9 cellular contexts compared by ENCODE assay signal in the genomic region with DNA sequence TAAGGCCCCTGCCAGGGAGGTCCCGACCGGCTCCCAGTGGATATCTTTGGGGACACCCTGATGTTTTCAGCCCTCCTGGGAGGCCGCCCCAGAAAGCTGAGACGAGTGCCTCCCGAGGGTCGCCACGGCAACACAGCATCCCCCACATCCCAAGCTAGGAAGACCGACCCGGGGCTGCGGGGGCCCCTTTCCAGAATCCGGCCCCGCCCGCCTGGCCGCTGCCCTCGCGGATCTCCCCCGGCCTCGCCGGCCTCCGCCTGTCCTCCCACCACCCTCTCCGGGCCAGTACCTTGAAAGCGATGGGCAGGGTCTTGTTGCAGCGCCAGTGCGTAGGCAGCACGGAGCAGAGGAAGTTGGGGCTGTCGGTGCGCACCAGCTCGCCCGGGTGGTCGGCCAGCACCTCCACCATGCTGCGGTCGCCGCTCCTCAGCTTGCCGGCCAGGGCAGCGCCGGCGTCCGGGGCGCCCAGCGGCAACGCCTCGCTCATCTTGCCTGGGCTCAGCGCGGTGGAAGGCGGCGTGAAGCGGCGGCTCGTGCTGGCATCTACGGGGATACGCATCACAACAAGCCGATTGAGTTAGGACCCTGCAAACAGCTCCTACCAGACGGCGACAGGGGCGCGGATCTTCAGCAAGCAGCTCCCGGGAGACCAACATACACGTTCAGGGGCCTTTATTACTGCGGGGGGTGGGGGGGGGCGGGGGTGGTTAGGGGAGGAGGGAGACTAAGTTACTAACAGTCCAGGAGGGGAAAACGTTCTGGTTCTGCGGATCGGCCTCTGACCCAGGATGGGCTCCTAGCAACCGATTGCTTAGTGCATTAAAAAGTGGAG.
DNase-seq lines count a peak whose midpoint lies in the region; ATAC-seq, FAIRE-seq and TF ChIP-seq lines count a peak whose summit lies in the region.
"Had no signal": no experiment of that assay in that cellular context is flagged by ENCODE, and none has a peak within 500 bp of the region (broad histone marks: within the 10 kb centered on the region; RNA-seq: fewer than 3 reads in every experiment).

No MANE protein-coding gene starts in this region.

- H3K36me3 ChIP-seq in SJCRH30 (peaks cover 22% of the 10 kb centered on the region), mesenchymal stem cell (ENCODE audit: control insufficient read depth in 1 of 2, insufficient read depth in 2 of 2, low read depth in 1 of 2, low read length in 2 of 2) (peaks cover 0 to 43% of the 10 kb centered on the region in 2 experiments), thymus (ENCODE audit: control insufficient read depth, insufficient read depth) (peaks cover 4% of the 10 kb centered on the region)

- peak overlapping the region in 1 of 2 experiments; percentile 100 for H3K14ac ChIP-seq in mesenchymal stem cell (ENCODE audit: low read length in 2 of 2)

- H3K27me3 ChIP-seq in SJCRH30 (no peaks in the 10 kb centered on the region), dorsolateral prefrontal cortex (peaks cover 10 to 86% (median 67%) of the 10 kb centered on the region in 45 donors), mesenchymal stem cell (ENCODE audit: control insufficient read depth in 1 of 2, insufficient read depth in 1 of 2, low read length in 2 of 2) (no peaks in the 10 kb centered on the region), thymus (ENCODE audit: control insufficient read depth, insufficient read depth) (no peaks in the 10 kb centered on the region)

- H3K4me3 ChIP-seq in SJCRH30 (peak overlapping the region; percentile 84), dorsolateral prefrontal cortex (peak overlapping the region in 58 of 59 donors; percentile 5 to 78 (median 58)), mesenchymal stem cell (ENCODE audit: insufficient read depth in 1 of 2, low read depth in 1 of 2, low read length in 2 of 2) (peak overlapping the region; percentile 87 to 95), thymus (ENCODE audit: low read length) (peak overlapping the region; percentile 81)

- intact Hi-C loops in dorsolateral prefrontal cortex (cut with DNase I): no loop called here

- H3K4me1 ChIP-seq in SJCRH30: peaks cover 9% of the 10 kb centered on the region
- peaks cover 11% of the 10 kb centered on the region for H3K4me1 ChIP-seq in mesenchymal stem cell (ENCODE audit: control insufficient read depth, insufficient read depth, low read depth, low read length)
- H3K4me1 ChIP-seq in thymus (ENCODE audit: control insufficient read depth, insufficient read depth, low read length): peaks cover 22% of the 10 kb centered on the region

- ATAC-seq in HG03139 (IDR thresholded peaks at IDR 0.05; ENCODE audit: unreplicated experiment) (no peak), HG03095 (IDR thresholded peaks at IDR 0.05; ENCODE audit: unreplicated experiment) (no peak)

- H2BK120ac ChIP-seq in mesenchymal stem cell (ENCODE audit: low read depth, low read length): peak overlapping the region; percentile 97

- under 1% methylated on average over 60 of the region's 64 CpGs for WGBS in mesenchymal stem cell
- WGBS in thymus: 5% methylated on average over 64 of the region's 64 CpGs

- H3K9me3 ChIP-seq in SJCRH30 (replicated peaks) (no peaks in the 10 kb centered on the region), mesenchymal stem cell (ENCODE audit: control insufficient read depth, low read length) (no peaks in the 10 kb centered on the region), thymus (ENCODE audit: control insufficient read depth) (no peaks in the 10 kb centered on the region)

- peak overlapping the region; percentile 72 to 93 for H2BK12ac ChIP-seq in mesenchymal stem cell (ENCODE audit: low read length in 2 of 2)

- peak overlapping the region; percentile 100 for H3K9ac ChIP-seq in mesenchymal stem cell (ENCODE audit: low read length)

- no peak overlapping the region for H2AK5ac ChIP-seq in mesenchymal stem cell (ENCODE audit: low read length, severe bottlenecking)

- FAIRE-seq in H54 (lab: Jason Lieb, UNC): no peak
- FAIRE-seq: TTC549 had no signal

- no peak overlapping the region for H2BK15ac ChIP-seq in mesenchymal stem cell (ENCODE audit: low read depth, poor library complexity, severe bottlenecking)

- H4K8ac ChIP-seq in mesenchymal stem cell (ENCODE audit: low read length): peak overlapping the region; percentile 95

- peaks cover 2% of the 10 kb centered on the region for H3K79me1 ChIP-seq in mesenchymal stem cell (replicated peaks; ENCODE audit: low read length, poor library complexity, severe bottlenecking)

- peak overlapping the region; percentile 80 for H3K4me2 ChIP-seq in mesenchymal stem cell (ENCODE audit: low read length, poor library complexity, severe bottlenecking)

- peak; percentile 42; the same call in 1 of the 2 replicates for TF ChIP-seq POLR2A in H54 (IDR thresholded peaks at IDR 0.05; ENCODE audit: low read depth, low read length)

- TF ChIP-seq CTCF in dorsolateral prefrontal cortex (IDR thresholded peaks at IDR 0.05 in 54 of 56, conservative IDR thresholded peaks at IDR 0.05 in 2 of 56; ENCODE audit: low read depth in 1 of 56, partially characterized antibody in 56 of 56): no peak

- peak overlapping the region; percentile 100 for H3K18ac ChIP-seq in mesenchymal stem cell (ENCODE audit: low read depth in 1 of 2, low read length in 2 of 2)

- peak overlapping the region; percentile 45 to 94 for H3K4ac ChIP-seq in mesenchymal stem cell (ENCODE audit: low read depth in 1 of 2, low read length in 2 of 2)

- peak overlapping the region; percentile 81 to 100 for H3K23ac ChIP-seq in mesenchymal stem cell (ENCODE audit: low read length in 2 of 2)

- H3K27ac ChIP-seq in SJCRH30 (peak overlapping the region; percentile 42), dorsolateral prefrontal cortex (peak overlapping the region in 28 of 59 donors; percentile 4 to 80 (median 46)), mesenchymal stem cell (ENCODE audit: low read length, poor library complexity, severe bottlenecking) (peak overlapping the region; percentile 55), thymus (ENCODE audit: low read depth) (peak overlapping the region; percentile 72)

- no peak overlapping the region for H2AFZ ChIP-seq in mesenchymal stem cell (ENCODE audit: low read depth, low read length)

- H2BK5ac ChIP-seq in mesenchymal stem cell (ENCODE audit: low read depth, low read length, poor library complexity, severe bottlenecking): peak overlapping the region; percentile 80

- DNase-seq in H54 (ENCODE audit: insufficient read length, low spot score): peak; percentile 50
- DNase-seq in SJCRH30: peak; percentile 47 to 56
- DNase-seq in dorsolateral prefrontal cortex: no peak
- DNase-seq in mesenchymal stem cell: peak; percentile 51
- no peak for DNase-seq in NCI-H2081 treated with DMSO at 0.1 percent for 48 hours (lab: John Stamatoyannopoulos, UW)

- peak overlapping the region; percentile 98 for H4K91ac ChIP-seq in mesenchymal stem cell (ENCODE audit: low read length)

Comparison
In these comparisons a context has a peak if more than half of its experiments do, and no peak if none do; other contexts are left out.
1. DNase-seq: peak in H54 (single experiment), SJCRH30 (2 of 2) and mesenchymal stem cell (single experiment); none in dorsolateral prefrontal cortex (0 of 10) and NCI-H2081 treated with DMSO at 0.1 percent for 48 hours (single experiment).
2. Peak in every context shown above with its lines, with median percentiles within 50 percentile points of each other: H3K4me3 ChIP-seq.